8 cellular contexts compared by ENCODE assay signal in the genomic region with DNA sequence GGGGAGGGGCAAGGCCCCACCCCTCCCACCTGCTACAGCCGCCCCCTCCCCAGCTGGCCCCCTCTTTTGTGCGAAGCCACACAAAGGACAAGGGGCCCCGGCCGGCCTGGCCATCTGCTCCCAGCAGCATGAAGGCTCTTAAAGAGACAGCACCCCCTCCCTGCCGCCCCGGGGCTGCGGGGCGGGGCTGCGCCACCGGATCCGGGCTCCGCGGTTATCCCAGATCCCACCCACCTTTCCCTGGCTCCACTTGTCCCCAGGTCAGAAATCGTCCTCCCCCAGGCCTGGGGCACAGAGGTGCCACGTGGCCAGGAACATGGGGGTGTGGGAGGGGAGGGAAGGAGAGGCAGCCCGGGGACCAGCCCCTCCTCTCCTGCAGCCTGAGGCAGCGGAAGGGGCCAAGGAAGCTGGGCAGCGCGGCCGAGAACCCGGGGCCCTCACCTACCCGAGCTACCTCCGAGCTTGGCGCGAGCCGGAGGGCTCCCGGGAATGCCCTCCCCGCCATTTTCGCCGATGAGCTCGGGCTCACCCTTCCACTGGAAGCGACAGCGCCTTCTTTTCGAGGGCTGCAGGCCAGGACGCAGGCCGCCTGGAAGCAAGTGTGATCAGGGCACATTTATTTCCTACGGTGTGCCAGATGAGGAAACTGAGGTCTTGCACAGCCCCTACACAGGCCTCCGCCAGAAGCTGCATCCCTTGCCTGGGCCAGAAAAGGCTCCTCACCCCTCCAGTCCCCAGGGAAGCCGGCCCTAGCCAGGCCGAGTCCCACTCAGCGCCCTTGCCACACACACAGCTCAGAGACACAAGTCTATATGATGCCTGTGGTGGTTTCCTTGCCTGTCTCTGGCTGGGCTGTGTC. TPM values are rescaled to one million over a fixed set of nuclear protein-coding genes. Genes with fewer than 3 reads are reported as not detected.
DNase-seq lines count a peak whose midpoint lies in the region; ATAC-seq and TF ChIP-seq lines count a peak whose summit lies in the region.

No MANE protein-coding gene starts in this region.

- no peaks in the 10 kb centered on the region for H3K36me3 Mint-ChIP-seq in CD8-positive, alpha-beta memory T cell

- POLR2A ChIA-PET in CD8-positive, alpha-beta memory T cell (lab: Charles Lee) = interaction anchor here (0.6 kb wide), 1 partner anchor 32 kb away, joined by 3 read pairs; no protein-coding TSS in a partner anchor
- POLR2A ChIA-PET in GM10248 (lab: Yijun Ruan, JAX) = interaction anchor here (0.6 kb wide), 1 partner anchor 33 kb away, joined by 3 read pairs; no protein-coding TSS in a partner anchor

- H3K4me3 Mint-ChIP-seq in CD8-positive, alpha-beta memory T cell = peak overlapping the region in 3 of 7 donors; percentile 37 to 66 (median 48)

- H3K9me3 ChIP-seq in skeletal muscle satellite cell (replicated peaks; ENCODE audit: low read length) = no peaks in the 10 kb centered on the region
- no peaks in the 10 kb centered on the region for H3K9me3 ChIP-seq in CD8-positive, alpha-beta memory T cell (ENCODE audit: low read length)

- peak overlapping the region; percentile 85 for H3K4me2 ChIP-seq in skeletal muscle satellite cell (ENCODE audit: low read length)

- ATAC-seq in stimulated activated naive CD8-positive, alpha-beta T cell treated with anti-CD3 and anti-CD28 coated beads, Interleukin-15, Interleukin-2, amounts not matched to agents 100 U/mL and 50 U/mL, for 24 hours = no peak

- peak overlapping the region in 3 of 8 donors; percentile 10 to 61 (median 23) for H3K27ac Mint-ChIP-seq in CD8-positive, alpha-beta memory T cell

- H3K4me3 ChIP-seq in skeletal muscle satellite cell (ENCODE audit: low read length) = peak overlapping the region; percentile 55
- H3K4me3 ChIP-seq in CD8-positive, alpha-beta memory T cell (ENCODE audit: low read length) = no peak overlapping the region

- H3K27me3 Mint-ChIP-seq in CD8-positive, alpha-beta memory T cell = peaks cover 0 to 4% of the 10 kb centered on the region in 2 donors

- peaks cover 17% of the 10 kb centered on the region for H3K27me3 ChIP-seq in skeletal muscle satellite cell (ENCODE audit: control insufficient read depth, insufficient read depth, low read length)
- H3K27me3 ChIP-seq in CD8-positive, alpha-beta memory T cell (ENCODE audit: insufficient read depth, low read length, poor library complexity, severe bottlenecking) = no peaks in the 10 kb centered on the region

- DNase-seq in ELR (ENCODE audit: low read depth) = peak; percentile 28
- peak; percentile 79 for DNase-seq in SHP77 treated with DMSO at 0.1 percent for 48 hours (lab: John Stamatoyannopoulos, UW)
- DNase-seq in hepatic stellate cell (ENCODE audit: low spot score) = peak; percentile 52
- no peak for DNase-seq in CD8-positive, alpha-beta memory T cell
- DNase-seq in OCI-M1 (lab: John Stamatoyannopoulos, UW) = no peak
- no peak for DNase-seq in stimulated activated naive CD8-positive, alpha-beta T cell treated with anti-CD3 and anti-CD28 coated beads, Interleukin-15, Interleukin-2, amounts not matched to agents 100 U/mL and 50 U/mL, for 24 hours
- DNase-seq in GM10248 (ENCODE audit: extremely low spot score) = no peak

- peak overlapping the region; percentile 54 for H3K9ac ChIP-seq in skeletal muscle satellite cell (ENCODE audit: low read depth, low read length)

- no peaks in the 10 kb centered on the region for H3K36me3 ChIP-seq in skeletal muscle satellite cell (ENCODE audit: insufficient read depth, low read length)
- H3K36me3 ChIP-seq in CD8-positive, alpha-beta memory T cell (ENCODE audit: insufficient read depth, low read length) = no peaks in the 10 kb centered on the region

- no peaks in the 10 kb centered on the region for H3K9me3 Mint-ChIP-seq in CD8-positive, alpha-beta memory T cell

- TF ChIP-seq CTCF in GM10248 (IDR thresholded peaks at IDR 0.05; ENCODE audit: control extremely low read depth, extremely low read depth, low read depth, missing control alignments) = no peak

- peaks cover 8 to 26% (median 11%) of the 10 kb centered on the region in 3 donors for H3K4me1 Mint-ChIP-seq in CD8-positive, alpha-beta memory T cell

- CTCF ChIA-PET in CD8-positive, alpha-beta memory T cell (lab: Charles Lee) = interaction anchor here (0.7 to 1.2 kb wide), 2 partner anchors 26 to 83 kb away, joined by 3 to 6 read pairs; no protein-coding TSS in a partner anchor
- CTCF ChIA-PET in GM10248 (lab: Yijun Ruan, JAX) = interaction anchor here (0.7 to 5.0 kb wide), 10 partner anchors 10 to 152 kb away, joined by 3 to 27 read pairs (median 8); a partner anchor contains a TSS

- H3K4me1 ChIP-seq in skeletal muscle satellite cell (ENCODE audit: control insufficient read depth, insufficient read depth, low read length) = peaks cover 38% of the 10 kb centered on the region
- peaks cover 27% of the 10 kb centered on the region for H3K4me1 ChIP-seq in CD8-positive, alpha-beta memory T cell (ENCODE audit: insufficient read depth, low read length)

- H3K27ac ChIP-seq in CD8-positive, alpha-beta memory T cell (ENCODE audit: low read depth, low read length) = no peak overlapping the region

RNA-seq across cellular contexts. Expression of a gene that starts 2.5 kb away (rescaled TPM):
- 3.0 and 5.5 TPM in 2 replicates for total RNA-seq in skeletal muscle satellite cell (2012; rRNA removed)
- under 1 TPM; 0.11 to 0.13 TPM for total RNA-seq in CD8-positive, alpha-beta memory T cell
- polyA plus RNA-seq in CD8-positive, alpha-beta memory T cell = not detected

RNA-seq across cellular contexts. Expression of a gene that starts 19.3 kb away (rescaled TPM):
- total RNA-seq in skeletal muscle satellite cell (2012; rRNA removed) = 9.0 and 12.2 TPM in 2 replicates
- 10 to 100 TPM; 20.2 to 26.2 TPM for total RNA-seq in CD8-positive, alpha-beta memory T cell
- 15.9 TPM for polyA plus RNA-seq in CD8-positive, alpha-beta memory T cell

RNA-seq across cellular contexts. Expression of a gene that starts 54.9 kb away (rescaled TPM):
- total RNA-seq in skeletal muscle satellite cell (2012; rRNA removed) = 355 and 475 TPM in 2 replicates
- total RNA-seq in CD8-positive, alpha-beta memory T cell = 100 to 1,000 TPM; 373 to 424 TPM
- 388 TPM for polyA plus RNA-seq in CD8-positive, alpha-beta memory T cell

Comparison
In these comparisons a context has a peak if more than half of its experiments do, and no peak if none do; other contexts are left out.
1. DNase-seq: peak in ELR (single experiment), SHP77 treated with DMSO at 0.1 percent for 48 hours (single experiment) and hepatic stellate cell (single experiment); none in CD8-positive, alpha-beta memory T cell (0 of 5), OCI-M1 (single experiment), stimulated activated naive CD8-positive, alpha-beta T cell treated with anti-CD3 and anti-CD28 coated beads, Interleukin-15, Interleukin-2, amounts not matched to agents 100 U/mL and 50 U/mL, for 24 hours (single experiment) and GM10248 (single experiment).